18 cellular contexts compared by ENCODE assay signal in genomic region chr3:65889707-65890099, GRCh38.
DNase-seq lines count a peak whose midpoint lies in the region; ATAC-seq, FAIRE-seq and TF ChIP-seq lines count a peak whose summit lies in the region.
"Had no signal": no experiment of that assay in that cellular context is flagged by ENCODE, and none has a peak within 500 bp of the region (broad histone marks: within the 10 kb centered on the region; RNA-seq: fewer than 3 reads in every experiment).

No MANE protein-coding gene starts in this region.

- H3K9ac ChIP-seq in keratinocyte (ENCODE audit: control insufficient read depth, extremely low read depth, insufficient read depth, low read length): peak overlapping the region; percentile 29
- H3K9ac ChIP-seq: BLaER1 treated with 17β-estradiol and CSF1 and Interleukin-3, amounts not matched to agents 10 nM and 100 nM had no signal

- H3K4me2 ChIP-seq in keratinocyte (ENCODE audit: control insufficient read depth, extremely low read depth, insufficient read depth, low read depth, low read length): peak overlapping the region; percentile 64
- H3K4me2 ChIP-seq: BLaER1 treated with 17β-estradiol and CSF1 and Interleukin-3, amounts not matched to agents 10 nM and 100 nM had no signal

- no peaks in the 10 kb centered on the region for H3K27me3 ChIP-seq in keratinocyte (ENCODE audit: control insufficient read depth, extremely low read depth, insufficient read depth, low read length)
- H3K27me3 ChIP-seq in tibial artery: no peaks in the 10 kb centered on the region
- H3K27me3 ChIP-seq: BLaER1 treated with 17β-estradiol and CSF1 and Interleukin-3, amounts not matched to agents 10 nM and 100 nM; left lung had no signal

- H2AFZ ChIP-seq in keratinocyte (ENCODE audit: control insufficient read depth, low read length): no peak overlapping the region

- H3K4me3 ChIP-seq in keratinocyte (ENCODE audit: control insufficient read depth in 2 of 3, extremely low read depth in 1 of 3, insufficient read depth in 2 of 3, low read depth in 1 of 3, low read length in 3 of 3): no peak overlapping the region
- no peak overlapping the region for H3K4me3 ChIP-seq in tibial artery
- H3K4me3 ChIP-seq: BLaER1 treated with 17β-estradiol and CSF1 and Interleukin-3, amounts not matched to agents 10 nM and 100 nM; left lung; skin epidermis had no signal

- H4K20me1 ChIP-seq in keratinocyte (ENCODE audit: control insufficient read depth, extremely low read depth, insufficient read depth, low read length): no peaks in the 10 kb centered on the region
- H4K20me1 ChIP-seq: BLaER1 treated with 17β-estradiol and CSF1 and Interleukin-3, amounts not matched to agents 10 nM and 100 nM had no signal

- DNase-seq in Right ventricle myocardium inferior (ENCODE audit: missing footprints) (no peak), cardiac septum (ENCODE audit: low spot score) (no peak), keratinocyte (ENCODE audit: low read depth, low spot score) (no peak), tibial artery (no peak), head of caudate nucleus (no peak), NCI-H345 (lab: John Stamatoyannopoulos, UW) (no peak), inferior parietal cortex (ENCODE audit: extremely low spot score) (no peak)
- DNase-seq: activated CD4-positive, alpha-beta T cell treated with anti-CD3 and anti-CD28 coated beads for 36 hours; activated effector memory CD4-positive, alpha-beta T cell treated with Interleukin-2 at 50 U/mL for 16 hours; left lung; NCI-H1436 treated with DMSO at 0.1 percent for 48 hours; NCI-H774; occipital lobe; stimulated activated CD4-positive, alpha-beta T cell treated with anti-CD3 and anti-CD28 coated beads, Interleukin-4, amount 100 ng/mL, for 24 hours had no signal

- peaks cover 12% of the 10 kb centered on the region for H3K79me2 ChIP-seq in keratinocyte (ENCODE audit: control insufficient read depth, insufficient read depth, low read length)

- FAIRE-seq in keratinocyte (lab: Jason Lieb, UNC): no peak

- H3K27ac ChIP-seq in angular gyrus (ENCODE audit: low read depth, low read length): peak overlapping the region; percentile 55
- peak overlapping the region; percentile 72 for H3K27ac ChIP-seq in keratinocyte (ENCODE audit: control insufficient read depth, insufficient read depth, low read length)
- H3K27ac ChIP-seq in tibial artery: peak overlapping the region; percentile 55 to 68
- H3K27ac ChIP-seq: 22Rv1; BLaER1 treated with 17β-estradiol and CSF1 and Interleukin-3, amounts not matched to agents 10 nM and 100 nM; left lung; skin epidermis had no signal

- dilution Hi-C loops in keratinocyte (cut with MboI; ENCODE audit: extremely low pct_ligation_motif_present, low sequenced_read_pairs): no loop called here

- TF ChIP-seq CTCF in keratinocyte (optimal IDR thresholded peaks at IDR 0.05 in 1 of 3, IDR thresholded peaks at IDR 0.05 in 1 of 3, conservative IDR thresholded peaks at IDR 0.05 in 1 of 3; ENCODE audit: extremely low read depth in 1 of 3, insufficient read depth in 2 of 3, low read length in 3 of 3) (no peak), tibial artery (IDR thresholded peaks at IDR 0.05) (no peak)

- H3K9me1 ChIP-seq in keratinocyte (ENCODE audit: control insufficient read depth, extremely low read depth, insufficient read depth, low read length): no peaks in the 10 kb centered on the region

- H3K9me3 ChIP-seq in keratinocyte (ENCODE audit: control insufficient read depth, low read depth, low read length): no peaks in the 10 kb centered on the region
- no peaks in the 10 kb centered on the region for H3K9me3 ChIP-seq in tibial artery
- H3K9me3 ChIP-seq: left lung had no signal

- no peaks in the 10 kb centered on the region for H3K36me3 ChIP-seq in keratinocyte (ENCODE audit: control insufficient read depth in 2 of 2, extremely low read depth in 1 of 2, insufficient read depth in 2 of 2, low read length in 2 of 2)
- H3K36me3 ChIP-seq in tibial artery: no peaks in the 10 kb centered on the region
- H3K36me3 ChIP-seq: BLaER1 treated with 17β-estradiol and CSF1 and Interleukin-3, amounts not matched to agents 10 nM and 100 nM; left lung had no signal

- peak; percentile 6 for ATAC-seq in Right ventricle myocardium inferior
- ATAC-seq: activated CD4-positive, alpha-beta T cell treated with anti-CD3 and anti-CD28 coated beads for 36 hours had no signal

- intact Hi-C loops in Right ventricle myocardium inferior (cut with DNase I): no loop called here
- intact Hi-C loops in cardiac septum (cut with DNase I): loop anchor here (5.0 kb wide), 1 partner anchor 148 kb away; the partner anchor contains the start of gene MAGI1
- intact Hi-C loops in tibial artery (cut with DNase I; ENCODE audit: low total_unique reads): loop anchor here (5.0 kb wide), 1 partner anchor 148 kb away; the partner anchor contains the start of gene MAGI1
- intact Hi-C loops in head of caudate nucleus (cut with DNase I): no loop called here

- H3K4me1 ChIP-seq in keratinocyte (ENCODE audit: control insufficient read depth, extremely low read depth, insufficient read depth, low read length) (peaks cover 29% of the 10 kb centered on the region), tibial artery (peaks cover 0 to 65% (median 26%) of the 10 kb centered on the region in 4 donors)
- H3K4me1 ChIP-seq: BLaER1 treated with 17β-estradiol and CSF1 and Interleukin-3, amounts not matched to agents 10 nM and 100 nM; left lung had no signal

Comparison
In these comparisons a context has a peak if more than half of its experiments do, and no peak if none do; other contexts are left out.
1. intact Hi-C loops: an anchor here in cardiac septum (5.0 kb wide) and tibial artery (5.0 kb wide); none called in Right ventricle myocardium inferior and head of caudate nucleus.